Comparison of ENCODE assay signal across 11 cellular contexts in genomic region chr3:152308475-152308844, GRCh38. TPM values are rescaled to one million over a fixed set of nuclear protein-coding genes. Genes with fewer than 3 reads are reported as not detected.
DNase-seq lines count a peak whose midpoint lies in the region; ATAC-seq and TF ChIP-seq lines count a peak whose summit lies in the region.
"Had no signal": no experiment of that assay in that cellular context is flagged by ENCODE, and none has a peak within 500 bp of the region (broad histone marks: within the 10 kb centered on the region; RNA-seq: fewer than 3 reads in every experiment).

No MANE protein-coding gene starts in this region.

- ATAC-seq in effector memory CD8-positive, alpha-beta T cell (replicated peaks) = no peak
- no peak for ATAC-seq in GM18909 (IDR thresholded peaks at IDR 0.05; ENCODE audit: poor library complexity, unreplicated experiment)
- ATAC-seq: activated CD4-positive, CD25-positive, alpha-beta regulatory T cell treated with anti-CD3 and anti-CD28 coated beads, Interleukin-2, amount 50 U/mL, for 24 hours had no signal

- no peak for DNase-seq in effector memory CD8-positive, alpha-beta T cell
- DNase-seq in neural crest cell (ENCODE audit: low read depth, low spot score) = no peak
- no peak for DNase-seq in HT-29 (ENCODE audit: low spot score)
- no peak for DNase-seq in NOMO-1 treated with DMSO at 0.1 percent for 48 hours (lab: John Stamatoyannopoulos, UW; ENCODE audit: unreplicated experiment)
- no peak for DNase-seq in GM10248 (ENCODE audit: extremely low spot score)
- DNase-seq: C1 segment of cervical spinal cord, NCI-H748 treated with DMSO at 0.1 percent for 48 hours had no signal

- H3K4me3 ChIP-seq in HUES64 (ENCODE audit: low read length) = no peak overlapping the region

- no peaks in the 10 kb centered on the region for H3K27me3 Mint-ChIP-seq in effector memory CD8-positive, alpha-beta T cell
- no peaks in the 10 kb centered on the region for H3K27me3 Mint-ChIP-seq in neural crest cell (ENCODE audit: low read depth)

- H3K4me3 Mint-ChIP-seq in effector memory CD8-positive, alpha-beta T cell = peak overlapping the region; percentile 1 to 51
- H3K4me3 Mint-ChIP-seq in neural crest cell = no peak overlapping the region

- CTCF ChIA-PET in GM10248 (lab: Yijun Ruan, JAX) = interaction anchor here (0.9 to 2.9 kb wide), 4 partner anchors 10 to 74 kb away, joined by 3 to 25 read pairs (median 8); no protein-coding TSS in a partner anchor

- peaks cover 56% of the 10 kb centered on the region for H3K4me1 ChIP-seq in HUES64 (ENCODE audit: insufficient read depth, low read length)

- peak overlapping the region; percentile 86 for H3K27ac ChIP-seq in 22Rv1
- H3K27ac ChIP-seq in HUES64 (ENCODE audit: low read depth, low read length) = peak overlapping the region; percentile 12; the same call in 1 of the 2 replicates

- H3K36me3 Mint-ChIP-seq in effector memory CD8-positive, alpha-beta T cell (ENCODE audit: insufficient read depth) = peaks cover 68% of the 10 kb centered on the region
- H3K36me3 Mint-ChIP-seq in neural crest cell (ENCODE audit: low read depth) = no peaks in the 10 kb centered on the region

- no peaks in the 10 kb centered on the region for H3K9me3 ChIP-seq in HUES64 (ENCODE audit: insufficient read depth, low read depth, low read length)

- H3K9me3 Mint-ChIP-seq in effector memory CD8-positive, alpha-beta T cell = no peaks in the 10 kb centered on the region
- no peaks in the 10 kb centered on the region for H3K9me3 Mint-ChIP-seq in neural crest cell

- H3K27me3 ChIP-seq in HUES64 (ENCODE audit: insufficient read depth, low read length) = no peaks in the 10 kb centered on the region

- peaks cover 38 to 57% of the 10 kb centered on the region in 2 donors for H3K4me1 Mint-ChIP-seq in effector memory CD8-positive, alpha-beta T cell (ENCODE audit: low read depth in 2 of 2)
- peaks cover 28% of the 10 kb centered on the region for H3K4me1 Mint-ChIP-seq in neural crest cell

- H3K9ac ChIP-seq in HUES64 (ENCODE audit: low read depth, low read length) = no peak overlapping the region

- 73% methylated on average over 1 of the region's 1 CpG for WGBS in HUES64

- TF ChIP-seq CTCF in 22Rv1 (IDR thresholded peaks at IDR 0.05) = no peak
- TF ChIP-seq CTCF in neural crest cell (conservative IDR thresholded peaks at IDR 0.05) = no peak
- TF ChIP-seq CTCF in GM10248 (IDR thresholded peaks at IDR 0.05; ENCODE audit: control extremely low read depth, extremely low read depth, low read depth, missing control alignments) = no peak

- peak overlapping the region; percentile 78 to 84 for H3K27ac Mint-ChIP-seq in effector memory CD8-positive, alpha-beta T cell
- peak overlapping the region; percentile 31 for H3K27ac Mint-ChIP-seq in neural crest cell (ENCODE audit: unreplicated experiment)

- no peaks in the 10 kb centered on the region for H3K36me3 ChIP-seq in HUES64 (ENCODE audit: insufficient read depth, low read length)

- POLR2A ChIA-PET in GM10248 (lab: Yijun Ruan, JAX) = interaction anchor here (1.4 kb wide), 1 partner anchor 28 kb away, joined by 4 read pairs; no protein-coding TSS in a partner anchor

RNA-seq across cellular contexts. Expression of gene MBNL1, which starts 39.7 kb away (rescaled TPM):
- polyA plus RNA-seq in HUES64 (2013, experiment 1 of 2) = 6.5 TPM
- polyA plus RNA-seq in HUES64 (2013, experiment 2 of 2) = 8.2 TPM
- total RNA-seq in neural crest cell = 36.2 and 41.2 TPM in 2 replicates
- 144 and 163 TPM in 2 replicates for total RNA-seq in HT-29 (2014; rRNA removed; shearing (Covaris generic))
